In the genomic region with DNA sequence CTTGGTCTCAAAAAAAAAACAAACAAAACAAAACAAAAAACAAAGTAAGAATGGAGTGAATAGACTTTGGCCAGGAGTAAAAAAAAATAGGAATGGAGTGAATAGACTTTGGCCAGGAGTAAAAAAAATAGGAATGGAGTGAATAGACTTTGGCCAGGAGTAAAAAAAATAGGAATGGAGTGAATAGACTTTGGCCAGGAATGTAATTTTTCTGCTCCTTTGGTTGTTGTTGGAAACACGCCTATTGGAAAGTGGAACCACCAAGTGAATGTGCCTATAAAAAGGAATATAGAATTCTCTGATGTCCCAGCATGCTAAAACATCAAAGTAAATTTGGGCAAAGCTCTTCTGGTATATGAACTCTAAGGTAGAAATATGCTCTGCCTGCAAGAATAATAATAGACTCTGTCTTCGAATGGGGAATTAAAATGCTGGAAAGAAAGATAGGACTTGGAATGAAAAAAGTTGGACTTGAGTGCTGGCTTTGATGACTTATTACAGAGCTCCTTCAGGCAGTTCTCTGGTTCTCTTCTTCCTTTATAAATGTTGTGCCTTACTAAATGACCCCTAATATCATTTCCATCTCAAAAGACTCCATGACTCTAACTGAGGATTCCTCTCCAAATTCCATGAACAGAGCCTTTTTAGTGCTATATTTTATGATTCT, we compare ENCODE assay signal across 31 cellular contexts. TPM values are rescaled to one million over a fixed set of nuclear protein-coding genes. Genes with fewer than 3 reads are reported as not detected.
DNase-seq lines count a peak whose midpoint lies in the region; ATAC-seq and TF ChIP-seq lines count a peak whose summit lies in the region.
"Had no signal": no experiment of that assay in that cellular context is flagged by ENCODE, and none has a peak within 500 bp of the region (broad histone marks: within the 10 kb centered on the region; RNA-seq: fewer than 3 reads in every experiment).

No MANE protein-coding gene starts in this region.

- H3K36me3 ChIP-seq in right atrium auricular region: no peaks in the 10 kb centered on the region
- H3K36me3 ChIP-seq in psoas muscle (ENCODE audit: insufficient read depth in 1 of 2, low read depth in 1 of 2): no peaks in the 10 kb centered on the region
- H3K36me3 ChIP-seq in aorta (ENCODE audit: control insufficient read depth in 1 of 2, insufficient read depth in 2 of 2, low read length in 1 of 2): no peaks in the 10 kb centered on the region
- H3K36me3 ChIP-seq: esophagus squamous epithelium, neural progenitor cell had no signal

- no peak overlapping the region for H3K27ac ChIP-seq in right atrium auricular region
- no peak overlapping the region for H3K27ac ChIP-seq in right cardiac atrium (ENCODE audit: low read length)
- no peak overlapping the region for H3K27ac ChIP-seq in psoas muscle
- no peak overlapping the region for H3K27ac ChIP-seq in aorta (ENCODE audit: low read depth in 1 of 2, low read length in 2 of 2)
- H3K27ac ChIP-seq: esophagus squamous epithelium, neural progenitor cell, VCaP had no signal

- DNase-seq in Right ventricle myocardium inferior (ENCODE audit: missing footprints): no peak
- no peak for DNase-seq in right atrium auricular region (ENCODE audit: low spot score)
- no peak for DNase-seq in right cardiac atrium
- no peak for DNase-seq in psoas muscle
- no peak for DNase-seq in aorta
- DNase-seq in activated T-cell treated with anti-CD3 and anti-CD28 coated beads, Interleukin-2, amount 50 U/mL, for 1 hour: no peak
- DNase-seq in stimulated activated naive CD8-positive, alpha-beta T cell treated with anti-CD3 and anti-CD28 coated beads, Interleukin-15, Interleukin-2, amounts not matched to agents 100 U/mL and 50 U/mL, for 24 hours: no peak
- DNase-seq: activated CD4-positive, alpha-beta T cell treated with anti-CD3 and anti-CD28 coated beads, Interleukin-2, amount 10 ng/mL, durations not matched to agents 7 days and 5 days; activated CD8-positive, alpha-beta memory T cell treated with anti-CD3 and anti-CD28 coated beads, Interleukin-2, amount 50 U/mL, for 4 hours; activated effector memory CD4-positive, alpha-beta T cell treated with Interleukin-2 at 50 U/mL for 16 hours; AML-193; cerebellar nuclear complex; effector memory CD4-positive, alpha-beta T cell; esophagus squamous epithelium; GF-D8; H7; kidney glomerular epithelial cell; MV-4-11; NCI-H1694 treated with DMSO at 0.1 percent for 48 hours; NCI-H2171 treated with DMSO at 0.1 percent for 48 hours; NCI-H526; SK-N-SH; stimulated activated CD4-positive, alpha-beta T cell treated with anti-CD3 and anti-CD28 coated beads, Interleukin-4, amount 100 ng/mL, for 24 hours; stimulated activated naive CD4-positive, alpha-beta T cell treated with Interleukin-2 at 50 U/mL for 16 hours had no signal

- no peak for TF ChIP-seq CTCF in right atrium auricular region (IDR thresholded peaks at IDR 0.05)
- no peak for TF ChIP-seq CTCF in psoas muscle (IDR thresholded peaks at IDR 0.05)

- no peaks in the 10 kb centered on the region for H3K9me3 ChIP-seq in right atrium auricular region
- H3K9me3 ChIP-seq in right cardiac atrium (ENCODE audit: control insufficient read depth, low read length): no peaks in the 10 kb centered on the region
- H3K9me3 ChIP-seq in psoas muscle: no peaks in the 10 kb centered on the region
- no peaks in the 10 kb centered on the region for H3K9me3 ChIP-seq in aorta (ENCODE audit: control insufficient read depth, low read length)
- H3K9me3 ChIP-seq: esophagus squamous epithelium, SK-N-SH had no signal

- WGBS in right cardiac atrium: 43% methylated on average over 2 of the region's 2 CpGs
- WGBS in psoas muscle, 3 donors: 20 to 37% (median 28%) methylated on average over 2 of the region's 2 CpGs
- WGBS in aorta, 2 donors: 4 to 6% methylated on average over 2 of the region's 2 CpGs

- intact Hi-C loops in Right ventricle myocardium inferior (cut with DNase I): no loop called here
- intact Hi-C loops in right cardiac atrium (cut with DNase I): no loop called here
- intact Hi-C loops in psoas muscle (cut with DNase I): no loop called here
- intact Hi-C loops in aorta (cut with DNase I): loop anchor here (5.0 to 10.0 kb wide), 2 partner anchors 162 to 164 kb away; a partner anchor contains a TSS

- H3K27me3 ChIP-seq in right atrium auricular region: no peaks in the 10 kb centered on the region
- no peaks in the 10 kb centered on the region for H3K27me3 ChIP-seq in right cardiac atrium (ENCODE audit: control insufficient read depth, insufficient read depth)
- H3K27me3 ChIP-seq in psoas muscle (ENCODE audit: insufficient read depth in 3 of 3, low read length in 2 of 3): no peaks in the 10 kb centered on the region
- H3K27me3 ChIP-seq in aorta (ENCODE audit: control insufficient read depth in 1 of 2, insufficient read depth in 2 of 2, low read length in 1 of 2): no peaks in the 10 kb centered on the region
- H3K27me3 ChIP-seq: neural progenitor cell had no signal

- H3K4me3 ChIP-seq in right atrium auricular region (no peak overlapping the region), right cardiac atrium (ENCODE audit: low read length) (no peak overlapping the region), psoas muscle (no peak overlapping the region), aorta (ENCODE audit: low read length in 2 of 2) (no peak overlapping the region)
- H3K4me3 ChIP-seq: esophagus squamous epithelium, neural progenitor cell had no signal

- H3K4me1 ChIP-seq in right atrium auricular region (no peaks in the 10 kb centered on the region), right cardiac atrium (ENCODE audit: control insufficient read depth, insufficient read depth, low read length) (no peaks in the 10 kb centered on the region), psoas muscle (no peaks in the 10 kb centered on the region), aorta (ENCODE audit: control insufficient read depth in 1 of 2, insufficient read depth in 2 of 2, low read length in 2 of 2) (no peaks in the 10 kb centered on the region)
- H3K4me1 ChIP-seq: neural progenitor cell had no signal

- ATAC-seq in Right ventricle myocardium inferior: peak; percentile 71
- peak; percentile 21 to 72 for ATAC-seq in right cardiac atrium
- peak in 3 of 4 donors; percentile 11 to 54 (median 14) for ATAC-seq in psoas muscle
- ATAC-seq in aorta (ENCODE audit: low FRiP score): peak; percentile 68
- ATAC-seq in HG03095 (IDR thresholded peaks at IDR 0.05; ENCODE audit: unreplicated experiment): no peak
- ATAC-seq in stimulated activated naive CD8-positive, alpha-beta T cell treated with anti-CD3 and anti-CD28 coated beads, Interleukin-15, Interleukin-2, amounts not matched to agents 100 U/mL and 50 U/mL, for 24 hours: no peak

RNA-seq across cellular contexts. Expression of a gene that starts 13.8 kb away (rescaled TPM):
- total RNA-seq in Right ventricle myocardium inferior (not detected), right atrium auricular region (not detected), right cardiac atrium (not detected), psoas muscle (not detected), aorta (not detected)
- polyA plus RNA-seq in right cardiac atrium (not detected), psoas muscle (under 1 TPM in 2 of 3 donors, not detected in 1; 0.04 to 0.23 TPM), aorta (10 to 100 TPM in 1 of 2 donors, not detected in 1; 59.6 TPM)
- total RNA-seq: A172; activated CD4-positive, alpha-beta T cell treated with anti-CD3 and anti-CD28 coated beads, Interleukin-2, amount 10 ng/mL, durations not matched to agents 7 days and 5 days; esophagus squamous epithelium; glomerular endothelial cell; H7; HT1080; T-helper 2 cell treated with Interferon-gamma antibody and Interleukin-4, amounts not matched to agents 100 ng/mL and 5 ng/mL, for 36 hours had no signal
- polyA plus RNA-seq: SK-N-SH had no signal

Comparison
In these comparisons a context has a peak if more than half of its experiments do, and no peak if none do; other contexts are left out.
1. ATAC-seq: peak in Right ventricle myocardium inferior (single experiment), right cardiac atrium (2 of 2), psoas muscle (3 of 4) and aorta (single experiment); none in HG03095 (single experiment) and stimulated activated naive CD8-positive, alpha-beta T cell treated with anti-CD3 and anti-CD28 coated beads, Interleukin-15, Interleukin-2, amounts not matched to agents 100 U/mL and 50 U/mL, for 24 hours (single experiment).
2. intact Hi-C loops: an anchor here in aorta (5.0 to 10.0 kb wide); none called in Right ventricle myocardium inferior, right cardiac atrium and psoas muscle.